25 cellular contexts compared by ENCODE assay signal in genomic region chr7:2718703-2718965, GRCh38. TPM values are rescaled to one million over a fixed set of nuclear protein-coding genes. Genes with fewer than 3 reads are reported as not detected.
DNase-seq lines count a peak whose midpoint lies in the region; FAIRE-seq and TF ChIP-seq lines count a peak whose summit lies in the region.
"Had no signal": no experiment of that assay in that cellular context is flagged by ENCODE, and none has a peak within 500 bp of the region (broad histone marks: within the 10 kb centered on the region; RNA-seq: fewer than 3 reads in every experiment).

No MANE protein-coding gene starts in this region.

- no peak overlapping the region for H3K56ac ChIP-seq in H9 (ENCODE audit: insufficient read length, low read depth, low read length)
- no peak overlapping the region for H3K56ac ChIP-seq in H1 (replicated peaks; ENCODE audit: insufficient read length, low read depth, low read length)

- no peak overlapping the region for H4K5ac ChIP-seq in H9 (ENCODE audit: insufficient read length, low read depth, low read length)
- H4K5ac ChIP-seq in H1 (ENCODE audit: insufficient read length, low read depth, low read length) = no peak overlapping the region

- H2BK12ac ChIP-seq in H9 (ENCODE audit: insufficient read length, low read depth, low read length) (no peak overlapping the region), H1 (ENCODE audit: low read depth, low read length) (no peak overlapping the region; the same call in 1 of the 2 replicates)

- TF ChIP-seq CTCF in H9 (conservative IDR thresholded peaks at IDR 0.05) (no peak), H1 (IDR thresholded peaks at IDR 0.05; ENCODE audit: control extremely low read depth in 1 of 3, insufficient read depth in 1 of 3, low read depth in 1 of 3, low read length in 3 of 3) (no peak), spleen (IDR thresholded peaks at IDR 0.05 in 8 of 11, conservative IDR thresholded peaks at IDR 0.05 in 3 of 11) (no peak)

- no peak overlapping the region for H3T11ph ChIP-seq in H9 (ENCODE audit: low read length)

- TF ChIP-seq POLR2A in H1 (IDR thresholded peaks at IDR 0.05; ENCODE audit: control extremely low read depth in 1 of 2, low read depth in 2 of 2, low read length in 2 of 2) (no peak), spleen (IDR thresholded peaks at IDR 0.05) (no peak)

- H3K4me1 Mint-ChIP-seq in T-helper 2 cell treated with Interferon-gamma antibody and Interleukin-4, amounts not matched to agents 5 μg/mL and 100 μg/mL, for 36 hours (ENCODE audit: low read depth) = peaks cover 54% of the 10 kb centered on the region
- peaks cover 2 to 12% of the 10 kb centered on the region in 2 experiments; a peak in 3 of 4 replicates for H3K4me1 Mint-ChIP-seq in H9

- no peak overlapping the region for H3K23ac ChIP-seq in H9 (ENCODE audit: insufficient read length, low read depth, low read length)
- no peak overlapping the region for H3K23ac ChIP-seq in H1 (ENCODE audit: insufficient read length)

- POLR2A ChIA-PET in H1 (lab: Charles Lee; ENCODE audit: partially characterized antibody) = interaction anchor here (0.9 to 2.1 kb wide), 3 partner anchors 9 to 18 kb away, joined by 4 to 6 read pairs (median 4); no protein-coding TSS in a partner anchor

- no peak overlapping the region for H3K27ac ChIP-seq in H9 (ENCODE audit: insufficient read length, low read depth, low read length)
- peak overlapping the region; percentile 20; the same call in 1 of the 2 replicates for H3K27ac ChIP-seq in H1 (ENCODE audit: low read depth, low read length)
- H3K27ac ChIP-seq in spleen = peak overlapping the region in 3 of 8 donors; percentile 21 to 53 (median 50)
- H3K27ac ChIP-seq: esophagus squamous epithelium, lower lobe of right lung, parathyroid adenoma, SJCRH30 had no signal

- no peak overlapping the region for H2BK120ac ChIP-seq in H9 (ENCODE audit: low read depth, low read length, poor library complexity, severe bottlenecking)
- H2BK120ac ChIP-seq in H1 (replicated peaks; ENCODE audit: low read depth, low read length) = no peak overlapping the region

- TF ChIP-seq EP300 in H1 (IDR thresholded peaks at IDR 0.05; ENCODE audit: borderline replicate concordance in 1 of 2, low read depth in 2 of 2, low read length in 2 of 2) = no peak

- H3K18ac ChIP-seq in H9 (ENCODE audit: insufficient read length, low read depth, low read length) (no peak overlapping the region), H1 (ENCODE audit: extremely low read depth, low read length) (no peak overlapping the region)

- H3K4me1 ChIP-seq in H9 (ENCODE audit: insufficient read depth, low read length) = no peaks in the 10 kb centered on the region
- H3K4me1 ChIP-seq in H1 (replicated peaks in 1 of 4; ENCODE audit: control insufficient read depth in 3 of 4, insufficient read depth in 4 of 4, low read length in 3 of 4) = no peaks in the 10 kb centered on the region; a peak in 4 of 7 replicates
- peaks cover 25 to 87% (median 65%) of the 10 kb centered on the region in 6 donors for H3K4me1 ChIP-seq in spleen
- H3K4me1 ChIP-seq: Caco-2 had no signal

- H3K36me3 ChIP-seq in H1 (ENCODE audit: control insufficient read depth in 2 of 4, insufficient read depth in 4 of 4, low read length in 3 of 4) (peaks cover 0 to 12% (median 10%) of the 10 kb centered on the region in 4 experiments; a peak in 5 of 8 replicates), spleen (peaks cover 0 to 44% (median 0%) of the 10 kb centered on the region in 6 donors)
- H3K36me3 ChIP-seq: SJCRH30 had no signal

- H3K79me2 ChIP-seq in H9 (ENCODE audit: insufficient read depth, low read length) = no peaks in the 10 kb centered on the region
- H3K79me2 ChIP-seq in H1 (ENCODE audit: control insufficient read depth in 1 of 2, insufficient read depth in 2 of 2, low read length in 2 of 2) = no peaks in the 10 kb centered on the region
- H3K79me2 ChIP-seq: parathyroid adenoma had no signal

- H3K9ac ChIP-seq in H9 (ENCODE audit: extremely low read depth, insufficient read length, low read length) (no peak overlapping the region), H1 (replicated peaks in 1 of 4; ENCODE audit: extremely low read depth in 1 of 4, low read depth in 3 of 4, low read length in 3 of 4) (no peak overlapping the region)
- H3K9ac ChIP-seq: parathyroid adenoma had no signal

- H3K14ac ChIP-seq in H9 (ENCODE audit: insufficient read depth, low read length) (no peak overlapping the region), H1 (ENCODE audit: insufficient read length) (no peak overlapping the region)

- no peaks in the 10 kb centered on the region for H4K20me1 ChIP-seq in H9 (ENCODE audit: control insufficient read depth, insufficient read depth, insufficient read length)
- peaks cover 2% of the 10 kb centered on the region in 2 experiments for H4K20me1 ChIP-seq in H1 (replicated peaks in 1 of 2; ENCODE audit: control insufficient read depth in 1 of 2, insufficient read depth in 2 of 2, low read length in 2 of 2)

- no peak for TF ChIP-seq RAD21 in H1 (IDR thresholded peaks at IDR 0.05 in 1 of 2, conservative IDR thresholded peaks at IDR 0.05 in 1 of 2; ENCODE audit: low read depth in 2 of 2, low read length in 2 of 2)

- intact Hi-C loops in spleen (cut with DNase I; ENCODE audit: low total_unique reads) = no loop called here

- no peak overlapping the region for H2BK15ac ChIP-seq in H9 (ENCODE audit: low read depth, low read length)
- H2BK15ac ChIP-seq in H1 (ENCODE audit: low read length) = no peak overlapping the region

- H4K8ac ChIP-seq in H9 (replicated peaks; ENCODE audit: insufficient read length, low read depth, low read length) (no peak overlapping the region), H1 (ENCODE audit: extremely low read depth, insufficient read depth, low read length) (no peak overlapping the region)

- H3K4me2 ChIP-seq in H9 (ENCODE audit: insufficient read depth, insufficient read length, low read length) (no peak overlapping the region), H1 (ENCODE audit: insufficient read depth in 1 of 2, low read depth in 2 of 2, low read length in 2 of 2) (no peak overlapping the region)

- peak overlapping the region; percentile 45 for H3K27ac Mint-ChIP-seq in T-helper 2 cell treated with Interferon-gamma antibody and Interleukin-4, amounts not matched to agents 5 μg/mL and 100 μg/mL, for 36 hours
- peak overlapping the region; percentile 42 to 78 (median 56); a peak in 3 of 7 replicates for H3K27ac Mint-ChIP-seq in H9
- H3K27ac Mint-ChIP-seq: activated CD4-positive, alpha-beta T cell treated with anti-CD3 and anti-CD28 coated beads, Interleukin-2, amount 10 ng/mL, durations not matched to agents 24 days and 14 days; activated naive CD4-positive, alpha-beta T cell treated with anti-CD3 and anti-CD28 coated beads for 36 hours had no signal

- no peak overlapping the region for H2BK5ac ChIP-seq in H9 (ENCODE audit: insufficient read length, low read length)
- H2BK5ac ChIP-seq in H1 (ENCODE audit: low read depth, low read length) = no peak overlapping the region

- H2AFZ ChIP-seq in H9 (ENCODE audit: low read length) = no peak overlapping the region
- H2AFZ ChIP-seq in H1 (ENCODE audit: low read length) = no peak overlapping the region
- H2AFZ ChIP-seq: parathyroid adenoma had no signal

- H3K4me3 ChIP-seq in H1 (ENCODE audit: extremely low read depth in 1 of 4, insufficient read depth in 2 of 4, low read depth in 3 of 4, low read length in 4 of 4) (no peak overlapping the region), spleen (no peak overlapping the region)
- H3K4me3 ChIP-seq: esophagus squamous epithelium, lower lobe of right lung, MG63, right atrium auricular region, SJCRH30 had no signal

- FAIRE-seq in H1 (lab: Jason Lieb, UNC) = no peak
- FAIRE-seq: frontal cortex had no signal

- H3K23me2 ChIP-seq in H9 (ENCODE audit: insufficient read length, low read depth, low read length, poor library complexity, severe bottlenecking) (no peaks in the 10 kb centered on the region), H1 (ENCODE audit: low read depth, low read length) (no peaks in the 10 kb centered on the region)

- no peak for DNase-seq in T-helper 2 cell treated with Interferon-gamma antibody and Interleukin-4, amounts not matched to agents 5 μg/mL and 100 μg/mL, for 36 hours (ENCODE audit: low spot score)
- DNase-seq in T-helper 2 cell = no peak
- DNase-seq in H9 = no peak
- DNase-seq in H1 (ENCODE audit: low read depth in 1 of 2, low spot score in 2 of 2) = no peak
- DNase-seq in spleen = peak; percentile 82
- no peak for DNase-seq in NCI-H128 (lab: John Stamatoyannopoulos, UW; ENCODE audit: unreplicated experiment)
- DNase-seq in NCI-H2107 treated with DMSO at 0.1 percent for 48 hours (lab: John Stamatoyannopoulos, UW; ENCODE audit: unreplicated experiment) = no peak
- DNase-seq in HuH-7 (ENCODE audit: low spot score) = no peak
- DNase-seq: cortex of kidney, esophagus squamous epithelium, HCEC 1CT, lower lobe of right lung, NCI-H774 had no signal

- H2BK20ac ChIP-seq in H9 (ENCODE audit: low read depth, low read length, poor library complexity, severe bottlenecking) (no peak overlapping the region), H1 (ENCODE audit: low read length) (no peak overlapping the region)

- H3K79me1 ChIP-seq in H9 (ENCODE audit: insufficient read depth, low read depth, low read length, poor library complexity, severe bottlenecking) (no peaks in the 10 kb centered on the region), H1 (ENCODE audit: low read depth, low read length) (no peaks in the 10 kb centered on the region; the same call in 1 of the 2 replicates)

- no peaks in the 10 kb centered on the region for H3K9me3 ChIP-seq in H9 (ENCODE audit: control insufficient read depth, low read depth, low read length)
- no peaks in the 10 kb centered on the region for H3K9me3 ChIP-seq in H1 (ENCODE audit: insufficient read depth in 2 of 2, low read depth in 1 of 2, low read length in 1 of 2)
- no peaks in the 10 kb centered on the region for H3K9me3 ChIP-seq in spleen
- H3K9me3 ChIP-seq: Caco-2, esophagus squamous epithelium, lower lobe of right lung, MG63, right atrium auricular region, SJCRH30 had no signal

- peaks cover 2% of the 10 kb centered on the region for H3K27me3 Mint-ChIP-seq in T-helper 2 cell treated with Interferon-gamma antibody and Interleukin-4, amounts not matched to agents 5 μg/mL and 100 μg/mL, for 36 hours (ENCODE audit: low read depth)
- no peaks in the 10 kb centered on the region for H3K27me3 Mint-ChIP-seq in H9 (ENCODE audit: low read depth)
- H3K27me3 Mint-ChIP-seq: T-cell had no signal

- H3K27me3 ChIP-seq in H9 (ENCODE audit: insufficient read depth, low read length) (no peaks in the 10 kb centered on the region), H1 (replicated peaks in 1 of 4; ENCODE audit: control insufficient read depth in 3 of 4, extremely low read depth in 1 of 4, insufficient read depth in 3 of 4, low read length in 3 of 4) (no peaks in the 10 kb centered on the region), spleen (replicated peaks in 1 of 7) (no peaks in the 10 kb centered on the region)
- H3K27me3 ChIP-seq: esophagus squamous epithelium, MG63, right atrium auricular region, SJCRH30 had no signal

- peaks cover 6% of the 10 kb centered on the region for H3K36me3 Mint-ChIP-seq in T-helper 2 cell treated with Interferon-gamma antibody and Interleukin-4, amounts not matched to agents 5 μg/mL and 100 μg/mL, for 36 hours (ENCODE audit: low read depth)
- peaks cover 23 to 54% (median 49%) of the 10 kb centered on the region in 3 experiments for H3K36me3 Mint-ChIP-seq in H9 (ENCODE audit: insufficient read depth in 1 of 3, low read depth in 3 of 3)

- H3K9me3 Mint-ChIP-seq in T-helper 2 cell treated with Interferon-gamma antibody and Interleukin-4, amounts not matched to agents 5 μg/mL and 100 μg/mL, for 36 hours = no peaks in the 10 kb centered on the region
- H3K9me3 Mint-ChIP-seq in H9 = no peaks in the 10 kb centered on the region
- H3K9me3 Mint-ChIP-seq: activated CD4-positive, alpha-beta T cell treated with anti-CD3 and anti-CD28 coated beads, Interleukin-2, amount 10 ng/mL, durations not matched to agents 24 days and 14 days; activated naive CD4-positive, alpha-beta T cell treated with anti-CD3 and anti-CD28 coated beads for 36 hours; activated T-cell treated with anti-CD3 and anti-CD28 coated beads, Interleukin-2, amount 50 U/mL, for 4 hours; T-cell had no signal

- no peak overlapping the region for H2AK5ac ChIP-seq in H9 (ENCODE audit: insufficient read length, low read length)
- H2AK5ac ChIP-seq in H1 (ENCODE audit: low read depth, low read length) = no peak overlapping the region

- H3K4me3 Mint-ChIP-seq in T-helper 2 cell treated with Interferon-gamma antibody and Interleukin-4, amounts not matched to agents 5 μg/mL and 100 μg/mL, for 36 hours = no peak overlapping the region
- H3K4me3 Mint-ChIP-seq in H9 = no peak overlapping the region
- H3K4me3 Mint-ChIP-seq: activated naive CD4-positive, alpha-beta T cell treated with anti-CD3 and anti-CD28 coated beads for 36 hours; activated T-cell treated with anti-CD3 and anti-CD28 coated beads, Interleukin-2, amount 50 U/mL, for 4 hours had no signal

- CTCF ChIA-PET in H1 (lab: Charles Lee; ENCODE audit: partially characterized antibody) = interaction anchor here (0.6 to 11.4 kb wide), 26 partner anchors 11 to 1218 kb away, joined by 3 to 125 read pairs (median 4); partner anchors contain the start of gene AMZ1

- WGBS in H9 (ENCODE audit: extremely low coverage, insufficient read length, low lambda C conversion rate) = no CpG with 5 or more reads among the region's 10 CpGs
- 91% methylated on average over 10 of the region's 10 CpGs; no CpG with 5 or more reads in 1 of the 2 experiments for WGBS in H1 (ENCODE audit: extremely low coverage in 1 of 2, insufficient coverage in 1 of 2, insufficient read length in 1 of 2, insufficient replicate concordance in 2 of 2, low coverage in 1 of 2, low lambda C conversion rate in 2 of 2, missing lambda C conversion rate in 1 of 2), 2 experiments
- 49 to 54% (median 51%) methylated on average over 10 of the region's 10 CpGs for WGBS in spleen, 5 donors

- H4K91ac ChIP-seq in H9 (ENCODE audit: insufficient read length, low read depth, low read length) = no peak overlapping the region
- no peak overlapping the region for H4K91ac ChIP-seq in H1 (replicated peaks; ENCODE audit: insufficient read length, low read length)

- H3K4ac ChIP-seq in H9 (ENCODE audit: low read depth, low read length) (no peak overlapping the region), H1 (replicated peaks; ENCODE audit: insufficient read length, low read depth, low read length) (no peak overlapping the region)

RNA-seq across cellular contexts. Expression of gene AMZ1, which starts 30.6 kb away (rescaled TPM):
- total RNA-seq in H9 (2021) = 0.74 and 0.90 TPM in 2 replicates
- total RNA-seq in H1 (2021; fragmentation: NEBNext Ultra II Directional; extraction: Animal tissue kit (Norgen Biotek cat#: 25700)) = 0.82 and 1.4 TPM in 2 replicates
- polyA plus RNA-seq in H1 (2011; rRNA removed) = 0.59 and 1.1 TPM in 2 replicates
- 0.58 TPM for polyA plus RNA-seq in H1 (2011; cell fraction: cytosol; rRNA removed)
- 1.2 TPM for polyA plus RNA-seq in H1 (2011; cell fraction: nucleus; rRNA removed)
- 0.33 to 1.3 TPM (median 0.91 TPM) in 4 replicates for polyA plus RNA-seq in H1 (2012, experiment 1 of 2)
- polyA plus RNA-seq in H1 (2012, experiment 2 of 2) = 0.16 TPM
- 0.65 TPM for polyA plus RNA-seq in H1 (2013, experiment 1 of 2)
- polyA plus RNA-seq in H1 (2013, experiment 2 of 2) = 0.63 TPM
- 0.82 and 0.90 TPM in 2 replicates for polyA minus RNA-seq in H1 (2011; rRNA and poly(A)+ RNA removed)
- 2.0 TPM for polyA minus RNA-seq in H1 (2011; cell fraction: cytosol; rRNA and poly(A)+ RNA removed)
- 2.9 TPM for polyA minus RNA-seq in H1 (2011; cell fraction: nucleus; rRNA and poly(A)+ RNA removed)
- total RNA-seq in spleen = 1 to 10 TPM in 6 of 7 donors, under 1 TPM in 1; 0.97 to 3.4 (median 1.9) TPM
- polyA plus RNA-seq in spleen = 1 to 10 TPM in 1 of 3 donors, under 1 TPM in 2; 0.20 to 1.6 (median 0.57) TPM
- total RNA-seq: activated CD4-positive, alpha-beta T cell treated with anti-CD3 and anti-CD28 coated beads, Interleukin-2, amount 10 ng/mL, durations not matched to agents 24 days and 14 days; HT-29 had no signal
- polyA plus RNA-seq: neural cell had no signal
